In genomic region chr2:148643998-148644884, GRCh38 we compare ENCODE assay signal across 8 cellular contexts. TPM values are rescaled to one million over a fixed set of nuclear protein-coding genes. Genes with fewer than 3 reads are reported as not detected.
DNase-seq lines count a peak whose midpoint lies in the region; ATAC-seq and TF ChIP-seq lines count a peak whose summit lies in the region.

Gene EPC2, plus strand, starts transcription at chr2:148644751. Its CDS starts 267 bp downstream, at chr2:148645018.

- ATAC-seq in GM21526 (IDR thresholded peaks at IDR 0.05; ENCODE audit: low FRiP score, unreplicated experiment) (peak; percentile 57), IMR-90 (ENCODE audit: low read depth) (peak; percentile 78), Panc1 (peak; percentile 90)
- ATAC-seq in activated T-cell treated with anti-CD3 and anti-CD28 coated beads, Interleukin-2, amount 50 U/mL, for 72 hours (replicated peaks in 1 of 2) = peak; percentile 52 to 53

- H3K27me3 ChIP-seq in IMR-90 (ENCODE audit: control insufficient read depth, insufficient read depth, low read length) (peaks cover 16% of the 10 kb centered on the region), Panc1 (ENCODE audit: control insufficient read depth, insufficient read depth, low read length) (peaks cover 13% of the 10 kb centered on the region), esophagus squamous epithelium (peaks cover 0 to 16% (median 0%) of the 10 kb centered on the region in 4 donors)

- intact Hi-C loops in IMR-90 (cut with micrococcal nuclease) = loop anchor here (5.0 to 10.0 kb wide), 2 partner anchors 283 to 921 kb away; no protein-coding TSS in a partner anchor
- intact Hi-C loops in Panc1 (cut with micrococcal nuclease; ENCODE audit: unreplicated experiment) = loop anchor here (10.0 kb wide), 1 partner anchor 761 kb away; no protein-coding TSS in a partner anchor
- intact Hi-C loops in esophagus squamous epithelium (cut with DNase I) = no loop called here

- BruUV-seq in IMR-90 (replicated peaks; lab: Mats Ljungman, UMichigan) (no TSS peak), Panc1 (replicated peaks; lab: Mats Ljungman, UMichigan) (no TSS peak)

- H3K36me3 Mint-ChIP-seq in activated T-cell treated with anti-CD3 and anti-CD28 coated beads, Interleukin-2, amount 50 U/mL, for 72 hours (ENCODE audit: insufficient read depth in 2 of 2) = peaks cover 5 to 6% of the 10 kb centered on the region in 2 donors

- POLR2A ChIA-PET in IMR-90 (lab: Charles Lee; ENCODE audit: unreplicated experiment) = no interaction called here
- POLR2A ChIA-PET in Panc1 (lab: Charles Lee) = no interaction called here

- in situ Hi-C loops in IMR-90 (cut with MboI; ENCODE audit: low sequenced_read_pairs) = loop anchor here (25.0 kb wide), 2 partner anchors 318 to 668 kb away; no protein-coding TSS in a partner anchor
- in situ Hi-C loops in Panc1 (cut with HindIII; ENCODE audit: low pct_unique_long_range_greater_than_20kb, low sequenced_read_pairs) = no loop called here

- no peaks in the 10 kb centered on the region for H3K9me3 Mint-ChIP-seq in activated T-cell treated with anti-CD3 and anti-CD28 coated beads, Interleukin-2, amount 50 U/mL, for 72 hours

- TF ChIP-seq CTCF in IMR-90 (conservative IDR thresholded peaks at IDR 0.05; ENCODE audit: low read depth, low read length) (no peak), Panc1 (IDR thresholded peaks at IDR 0.05) (no peak), esophagus squamous epithelium (IDR thresholded peaks at IDR 0.05) (no peak)

- H3K4me3 ChIP-seq in IMR-90 (ENCODE audit: insufficient read depth, low read depth, low read length) = peak within 1 kb of the TSS; percentile 86
- peak within 1 kb of the TSS; percentile 87 to 95 for H3K4me3 ChIP-seq in Panc1 (ENCODE audit: low read depth in 2 of 2, low read length in 2 of 2)
- peak within 1 kb of the TSS; percentile 83 to 92 (median 88) for H3K4me3 ChIP-seq in esophagus squamous epithelium

- peaks cover 5% of the 10 kb centered on the region for H3K27me3 Mint-ChIP-seq in activated T-cell treated with anti-CD3 and anti-CD28 coated beads, Interleukin-2, amount 50 U/mL, for 72 hours (ENCODE audit: low read depth)

- peak within 1 kb of the TSS; percentile 100 for H3K23ac ChIP-seq in IMR-90 (ENCODE audit: low read depth, low read length)

- H3K36me3 ChIP-seq in IMR-90 (ENCODE audit: control insufficient read depth, insufficient read depth, low read length) = no peaks in the 10 kb centered on the region
- H3K36me3 ChIP-seq in Panc1 (ENCODE audit: control insufficient read depth, insufficient read depth, low read length) = no peaks in the 10 kb centered on the region; the same call in 1 of the 2 replicates
- no peaks in the 10 kb centered on the region for H3K36me3 ChIP-seq in esophagus squamous epithelium

- peak within 1 kb of the TSS; percentile 71; the same call in 1 of the 3 replicates for H2BK15ac ChIP-seq in IMR-90 (ENCODE audit: low read depth, low read length)

- peak within 1 kb of the TSS; percentile 98 for H4K91ac ChIP-seq in IMR-90 (ENCODE audit: insufficient read depth, low read depth, low read length)

- H3K79me1 ChIP-seq in IMR-90 (ENCODE audit: low read depth in 1 of 2, low read length in 2 of 2) = peaks cover 0 to 11% of the 10 kb centered on the region in 2 experiments; a peak in 2 of 4 replicates

- H4K5ac ChIP-seq in IMR-90 (ENCODE audit: low read depth, low read length) = peak within 1 kb of the TSS; percentile 99

- H3K56ac ChIP-seq in IMR-90 (ENCODE audit: extremely low read depth, insufficient read depth, low read length) = peak within 1 kb of the TSS; percentile 98

- H3K9ac ChIP-seq in IMR-90 (ENCODE audit: low read depth, low read length) = peak within 1 kb of the TSS; percentile 97

- H3K4me3 Mint-ChIP-seq in activated T-cell treated with anti-CD3 and anti-CD28 coated beads, Interleukin-2, amount 50 U/mL, for 72 hours = peak within 1 kb of the TSS; percentile 94 to 95

- H4K20me1 ChIP-seq in IMR-90 (ENCODE audit: insufficient read depth, low read length) = peaks cover 30% of the 10 kb centered on the region

- H3K18ac ChIP-seq in IMR-90 (ENCODE audit: low read depth, low read length) = peak within 1 kb of the TSS; percentile 99

- no peaks in the 10 kb centered on the region for H3K9me3 ChIP-seq in IMR-90 (ENCODE audit: control insufficient read depth, insufficient read depth, low read length)
- no peaks in the 10 kb centered on the region for H3K9me3 ChIP-seq in Panc1 (ENCODE audit: control insufficient read depth, insufficient read depth, low read depth, low read length)
- no peaks in the 10 kb centered on the region for H3K9me3 ChIP-seq in esophagus squamous epithelium

- H3K9me1 ChIP-seq in IMR-90 (ENCODE audit: insufficient read depth, low read length) = no peaks in the 10 kb centered on the region

- H2AK9ac ChIP-seq in IMR-90 (replicated peaks; ENCODE audit: low read depth, low read length, poor library complexity) = peak within 1 kb of the TSS; percentile 99

- CTCF ChIA-PET in IMR-90 (lab: Yijun Ruan, JAX) (no interaction called here), Panc1 (lab: Charles Lee) (no interaction called here)

- H2AFZ ChIP-seq in IMR-90 (replicated peaks; ENCODE audit: low read length, poor library complexity) = peak within 1 kb of the TSS; percentile 100

- H3K27ac ChIP-seq in IMR-90 (ENCODE audit: insufficient read depth, low read length) (peak within 1 kb of the TSS; percentile 98), Panc1 (ENCODE audit: low read length) (peak within 1 kb of the TSS; percentile 80), esophagus squamous epithelium (peak within 1 kb of the TSS; percentile 95 to 100 (median 100))

- H3K27ac Mint-ChIP-seq in activated T-cell treated with anti-CD3 and anti-CD28 coated beads, Interleukin-2, amount 50 U/mL, for 72 hours = peak within 1 kb of the TSS; percentile 99

- peak within 1 kb of the TSS; percentile 100 for H3K14ac ChIP-seq in IMR-90 (replicated peaks; ENCODE audit: low read depth, low read length)

- peak within 1 kb of the TSS; percentile 76 to 100 for H4K8ac ChIP-seq in IMR-90 (ENCODE audit: low read depth in 2 of 2, low read length in 2 of 2)

- TF ChIP-seq POLR2A in IMR-90 (IDR thresholded peaks at IDR 0.05; ENCODE audit: low read depth, low read length) = peak; percentile 93
- TF ChIP-seq POLR2A in esophagus squamous epithelium (IDR thresholded peaks at IDR 0.05) = peak in 1 of 4 donors; percentile 59

- peak within 1 kb of the TSS; percentile 84 for H3K4me2 ChIP-seq in IMR-90 (ENCODE audit: low read depth, low read length)

- peak within 1 kb of the TSS; percentile 100 for H3K4ac ChIP-seq in IMR-90 (ENCODE audit: low read depth, low read length)

- H2AK5ac ChIP-seq in IMR-90 (ENCODE audit: low read depth, low read length) = peak within 1 kb of the TSS; percentile 89

- H2BK120ac ChIP-seq in IMR-90 (ENCODE audit: low read depth, low read length) = peak within 1 kb of the TSS; percentile 99

- H3K4me1 ChIP-seq in IMR-90 (ENCODE audit: control insufficient read depth, insufficient read depth, low read length) = no peaks in the 10 kb centered on the region
- H3K4me1 ChIP-seq in Panc1 (ENCODE audit: control insufficient read depth, insufficient read depth, low read length) = peaks cover 13% of the 10 kb centered on the region
- H3K4me1 ChIP-seq in esophagus squamous epithelium = peaks cover 0 to 49% (median 19%) of the 10 kb centered on the region in 3 donors

- TF ChIP-seq RAD21 in IMR-90 (IDR thresholded peaks at IDR 0.05; ENCODE audit: low read length) = no peak

- H2BK5ac ChIP-seq in IMR-90 (ENCODE audit: low read depth, low read length, poor library complexity, severe bottlenecking) = peak within 1 kb of the TSS; percentile 100

- H2BK20ac ChIP-seq in IMR-90 (ENCODE audit: low read depth, low read length) = peak within 1 kb of the TSS; percentile 89

- DNase-seq in DMS 273 (lab: John Stamatoyannopoulos, UW; ENCODE audit: unreplicated experiment) = peak; percentile 90
- DNase-seq in IMR-90 = peak; percentile 80
- no peak for DNase-seq in Panc1 (ENCODE audit: low read depth, low spot score)
- peak; percentile 88 to 92 for DNase-seq in activated T-cell treated with anti-CD3 and anti-CD28 coated beads, Interleukin-2, amount 50 U/mL, for 72 hours
- DNase-seq in esophagus squamous epithelium (lab: John Stamatoyannopoulos, UW) = peak; percentile 27
- DNase-seq in myocyte (ENCODE audit: low read depth) = peak; percentile 82
- peak; percentile 70 to 78 for DNase-seq in stimulated activated CD8-positive, alpha-beta memory T cell treated with anti-CD3 and anti-CD28 coated beads, Interleukin-7, amount 100 ng/mL, for 48 hours (ENCODE audit: extremely low read depth in 1 of 2, low read depth in 1 of 2)

- dilution Hi-C loops in IMR-90 (cut with HindIII; ENCODE audit: low sequenced_read_pairs, unreplicated experiment) = no loop called here

- WGBS in IMR-90 (ENCODE audit: extremely low coverage in 2 of 2, insufficient read length in 1 of 2), 2 experiments = 0% methylated on average over 11 of the region's 94 CpGs; no CpG with 5 or more reads in 1 of the 2 experiments
- 0 to 1% methylated on average over 20 to 32 of the region's 94 CpGs for WGBS in esophagus squamous epithelium, 2 donors

- peaks cover 37% of the 10 kb centered on the region for H3K4me1 Mint-ChIP-seq in activated T-cell treated with anti-CD3 and anti-CD28 coated beads, Interleukin-2, amount 50 U/mL, for 72 hours (ENCODE audit: low read depth)

TF ChIP-seq in IMR-90, 13 proteins besides CTCF, POLR2A, EP300 and RAD21:
- TF ChIP-seq USF2 (IDR thresholded peaks at IDR 0.05; ENCODE audit: low read depth, low read length) (no peak), MAZ (IDR thresholded peaks at IDR 0.05; ENCODE audit: borderline replicate concordance, low read depth, low read length) (peak; percentile 97)

RNA-seq across cellular contexts. Expression of gene EPC2, which starts in this region (rescaled TPM):
- total RNA-seq in IMR-90 (2012; rRNA removed) (22.6 and 26.1 TPM in 2 replicates), Panc1 (2021; ENCODE audit: unreplicated experiment) (30.2 TPM), esophagus squamous epithelium (10 to 100 TPM; 10.6 to 29.2 (median 15.4) TPM), myocyte (16.0 and 20.6 TPM in 2 replicates)
- 10.6 and 11.4 TPM in 2 replicates for polyA plus RNA-seq in IMR-90 (2012; rRNA removed)
- polyA plus RNA-seq in IMR-90 (2012; cell fraction: cytosol; rRNA removed) = 1.1 and 2.7 TPM in 2 replicates
- polyA plus RNA-seq in IMR-90 (2012; cell fraction: nucleus; rRNA removed; ENCODE audit: low replicate concordance) = 2.8 and 14.8 TPM in 2 replicates
- polyA plus RNA-seq in Panc1 (2012; ENCODE audit: insufficient read length) = 12.3 TPM
- total RNA-seq in activated T-cell treated with anti-CD3 and anti-CD28 coated beads, Interleukin-2, amount 50 U/mL, for 72 hours = 10 to 100 TPM; 33.2 to 37.2 TPM
- 7.7 TPM for polyA plus RNA-seq in myocyte (2012)
